In genomic region chr16:1014771-1015495, GRCh38 we compare ENCODE assay signal across 26 cellular contexts. TPM values are rescaled to one million over a fixed set of nuclear protein-coding genes. Genes with fewer than 3 reads are reported as not detected.
A peak's percentile ranks its signal among the peaks of the same experiment; 100 is the strongest.
DNase-seq lines count a peak whose midpoint lies in the region; ATAC-seq and TF ChIP-seq lines count a peak whose summit lies in the region.
"Had no signal": no experiment of that assay in that cellular context is flagged by ENCODE, and none has a peak within 500 bp of the region (broad histone marks: within the 10 kb centered on the region; RNA-seq: fewer than 3 reads in every experiment).

No MANE protein-coding gene starts in this region.

- no peak overlapping the region for H3K23ac ChIP-seq in trophoblast cell (ENCODE audit: low read length)

- H3K27ac Mint-ChIP-seq in activated T-cell treated with anti-CD3 and anti-CD28 coated beads, Interleukin-2, amount 50 U/mL, for 24 hours = no peak overlapping the region
- H3K27ac Mint-ChIP-seq: activated CD4-positive, alpha-beta memory T cell treated with anti-CD3 and anti-CD28 coated beads for 36 hours; CD14-positive monocyte had no signal

- H3K27me3 Mint-ChIP-seq in activated T-cell treated with anti-CD3 and anti-CD28 coated beads, Interleukin-2, amount 50 U/mL, for 24 hours = peaks cover 3% of the 10 kb centered on the region

- H4K91ac ChIP-seq in trophoblast cell (ENCODE audit: low read depth, low read length) = peak overlapping the region; percentile 42

- H3K14ac ChIP-seq in trophoblast cell (ENCODE audit: low read length) = no peak overlapping the region

- no peak overlapping the region for H3K4me2 ChIP-seq in trophoblast cell (ENCODE audit: low read length)

- no peak overlapping the region for H3K9ac ChIP-seq in trophoblast cell (ENCODE audit: low read length)

- peak; percentile 57 for DNase-seq in ELF-1 (ENCODE audit: low read depth, low spot score)
- DNase-seq in choroid plexus epithelial cell (ENCODE audit: low read depth) = peak; percentile 26
- peak; percentile 72 for DNase-seq in right atrium auricular region (ENCODE audit: low spot score)
- DNase-seq in trophoblast cell = peak; percentile 77 to 95
- no peak for DNase-seq in HuH-7 (ENCODE audit: low spot score)
- DNase-seq in activated T-cell treated with anti-CD3 and anti-CD28 coated beads, Interleukin-2, amount 50 U/mL, for 24 hours = no peak
- DNase-seq: activated CD4-positive, alpha-beta memory T cell treated with anti-CD3 and anti-CD28 coated beads for 36 hours; activated CD4-positive, CD25-positive, alpha-beta regulatory T cell; activated gamma-delta T cell treated with Interleukin-2 at 50 U/mL for 16 hours; activated T-cell treated with anti-CD3 and anti-CD28 coated beads for 4 hours; adrenal gland; effector CD4-positive, alpha-beta T cell; foreskin keratinocyte; mammary epithelial cell; NCI-H146; NCI-H524; stimulated activated CD4-positive, alpha-beta T cell treated with anti-CD3 and anti-CD28 coated beads, Interleukin-15, amount 100 ng/mL, for 24 hours; T-helper 9 cell had no signal

- TF ChIP-seq CTCF in choroid plexus epithelial cell (conservative IDR thresholded peaks at IDR 0.05; ENCODE audit: low read depth, low read length) (no peak), right atrium auricular region (IDR thresholded peaks at IDR 0.05) (no peak)

- peaks cover 0 to 5% of the 10 kb centered on the region in 2 donors for H3K4me1 ChIP-seq in right atrium auricular region
- peaks cover 9 to 11% of the 10 kb centered on the region in 2 experiments for H3K4me1 ChIP-seq in trophoblast cell (ENCODE audit: control insufficient read depth in 1 of 2, insufficient read depth in 2 of 2, low read length in 2 of 2)
- H3K4me1 ChIP-seq: adrenal gland, foreskin keratinocyte had no signal

- H2BK120ac ChIP-seq in trophoblast cell (ENCODE audit: insufficient read depth, low read length, poor library complexity) = no peak overlapping the region

- no peak overlapping the region for H3K4me3 Mint-ChIP-seq in activated T-cell treated with anti-CD3 and anti-CD28 coated beads, Interleukin-2, amount 50 U/mL, for 24 hours
- H3K4me3 Mint-ChIP-seq: activated CD4-positive, alpha-beta memory T cell treated with anti-CD3 and anti-CD28 coated beads for 36 hours; CD14-positive monocyte had no signal

- no peak for ATAC-seq in GM21737 (IDR thresholded peaks at IDR 0.05; ENCODE audit: unreplicated experiment)
- ATAC-seq in GM18519 (IDR thresholded peaks at IDR 0.05; ENCODE audit: low FRiP score, unreplicated experiment) = no peak
- ATAC-seq: foreskin keratinocyte had no signal

- H3K9me3 ChIP-seq in right atrium auricular region (no peaks in the 10 kb centered on the region), trophoblast cell (ENCODE audit: insufficient read depth, low read depth, low read length) (peaks cover 2% of the 10 kb centered on the region)
- H3K9me3 ChIP-seq: adrenal gland, HAP-1 had no signal

- H3K79me1 ChIP-seq in trophoblast cell (ENCODE audit: low read length) = peaks cover 6% of the 10 kb centered on the region

- H3K18ac ChIP-seq in trophoblast cell (ENCODE audit: low read length) = no peak overlapping the region

- H2BK5ac ChIP-seq in trophoblast cell (ENCODE audit: low read depth, low read length, poor library complexity) = no peak overlapping the region

- H4K12ac ChIP-seq in trophoblast cell (ENCODE audit: low read depth, low read length) = no peak overlapping the region

- no peaks in the 10 kb centered on the region for H3K79me2 ChIP-seq in trophoblast cell (ENCODE audit: control insufficient read depth, insufficient read depth, low read length, poor library complexity)

- no peak overlapping the region for H3K4ac ChIP-seq in trophoblast cell (ENCODE audit: low read depth, low read length)

- no peak overlapping the region for H2AK5ac ChIP-seq in trophoblast cell (ENCODE audit: low read length)

- H3K36me3 ChIP-seq in right atrium auricular region = no peaks in the 10 kb centered on the region
- no peaks in the 10 kb centered on the region for H3K36me3 ChIP-seq in trophoblast cell (ENCODE audit: control insufficient read depth in 1 of 2, insufficient read depth in 2 of 2, low read length in 2 of 2)
- H3K36me3 ChIP-seq: adrenal gland, HAP-1 had no signal

- WGBS in trophoblast cell (ENCODE audit: extremely low coverage, insufficient coverage, insufficient read length) = no CpG with 5 or more reads among the region's 22 CpGs

- H3K4me3 ChIP-seq in choroid plexus epithelial cell (ENCODE audit: low read depth, low read length) (no peak overlapping the region), right atrium auricular region (no peak overlapping the region), trophoblast cell (ENCODE audit: low read depth, low read length) (peak overlapping the region; percentile 16)
- H3K4me3 ChIP-seq: adrenal gland, HAP-1 had no signal

- H3K36me3 Mint-ChIP-seq in activated T-cell treated with anti-CD3 and anti-CD28 coated beads, Interleukin-2, amount 50 U/mL, for 24 hours (ENCODE audit: low read depth) = no peaks in the 10 kb centered on the region
- H3K36me3 Mint-ChIP-seq: activated CD4-positive, alpha-beta memory T cell treated with anti-CD3 and anti-CD28 coated beads for 36 hours; CD14-positive monocyte had no signal

- H3K9me3 Mint-ChIP-seq in activated T-cell treated with anti-CD3 and anti-CD28 coated beads, Interleukin-2, amount 50 U/mL, for 24 hours = no peaks in the 10 kb centered on the region
- H3K9me3 Mint-ChIP-seq: activated CD4-positive, alpha-beta memory T cell treated with anti-CD3 and anti-CD28 coated beads for 36 hours had no signal

- H3K27me3 ChIP-seq in right atrium auricular region (no peaks in the 10 kb centered on the region), trophoblast cell (ENCODE audit: insufficient read depth, low read length) (no peaks in the 10 kb centered on the region)
- H3K27me3 ChIP-seq: adrenal gland had no signal

- H3K27ac ChIP-seq in right atrium auricular region (peak overlapping the region in 1 of 2 donors; percentile 32), trophoblast cell (ENCODE audit: low read depth, low read length) (no peak overlapping the region)
- H3K27ac ChIP-seq: adrenal gland, foreskin keratinocyte, RWPE1 had no signal

- H3K4me1 Mint-ChIP-seq in activated T-cell treated with anti-CD3 and anti-CD28 coated beads, Interleukin-2, amount 50 U/mL, for 24 hours (ENCODE audit: low read depth) = no peaks in the 10 kb centered on the region
- H3K4me1 Mint-ChIP-seq: CD14-positive monocyte had no signal

- peak overlapping the region; percentile 49 for H4K8ac ChIP-seq in trophoblast cell (ENCODE audit: low read depth, low read length)

- peak overlapping the region; percentile 26 for H2BK12ac ChIP-seq in trophoblast cell (ENCODE audit: low read length)

- H2AFZ ChIP-seq in trophoblast cell (ENCODE audit: insufficient read depth, low read length, poor library complexity) = no peak overlapping the region

RNA-seq across cellular contexts. Expression of gene SOX8, which starts 33.4 kb away (rescaled TPM):
- total RNA-seq in right atrium auricular region = 1 to 10 TPM; 1.0 to 1.6 TPM
- polyA plus RNA-seq in trophoblast cell (2013) = 1.9 and 2.1 TPM in 2 replicates
- total RNA-seq: epithelial cell of proximal tubule, foreskin keratinocyte had no signal
- polyA plus RNA-seq: CD14-positive monocyte, foreskin keratinocyte, mammary epithelial cell had no signal

RNA-seq across cellular contexts. Expression of gene LMF1, which starts 44.1 kb away (rescaled TPM):
- total RNA-seq in right atrium auricular region = 10 to 100 TPM; 11.9 to 14.1 TPM
- 8.3 TPM in 2 replicates for polyA plus RNA-seq in trophoblast cell (2013)

RNA-seq across cellular contexts. Expression of gene SSTR5, which starts 57.6 kb away (rescaled TPM):
- 10 to 100 TPM in 1 of 2 donors, 1 to 10 TPM in 1; 2.7 to 14.1 TPM for total RNA-seq in right atrium auricular region
- 0.03 and 0.06 TPM in 2 replicates for polyA plus RNA-seq in trophoblast cell (2013)
- total RNA-seq: activated CD4-positive, alpha-beta memory T cell treated with anti-CD3 and anti-CD28 coated beads for 36 hours; epithelial cell of proximal tubule; foreskin keratinocyte; mammary epithelial cell; subcutaneous adipose tissue had no signal
- polyA plus RNA-seq: CD14-positive monocyte, foreskin keratinocyte, keratinocyte, mammary epithelial cell had no signal

Comparison
In these comparisons a context has a peak if more than half of its experiments do, and no peak if none do; other contexts are left out.
1. DNase-seq: peak in ELF-1 (single experiment), choroid plexus epithelial cell (single experiment), right atrium auricular region (single experiment) and trophoblast cell (2 of 2); none in HuH-7 (single experiment) and activated T-cell treated with anti-CD3 and anti-CD28 coated beads, Interleukin-2, amount 50 U/mL, for 24 hours (single experiment).